1 cellular context compared by ENCODE assay signal in the genomic region with DNA sequence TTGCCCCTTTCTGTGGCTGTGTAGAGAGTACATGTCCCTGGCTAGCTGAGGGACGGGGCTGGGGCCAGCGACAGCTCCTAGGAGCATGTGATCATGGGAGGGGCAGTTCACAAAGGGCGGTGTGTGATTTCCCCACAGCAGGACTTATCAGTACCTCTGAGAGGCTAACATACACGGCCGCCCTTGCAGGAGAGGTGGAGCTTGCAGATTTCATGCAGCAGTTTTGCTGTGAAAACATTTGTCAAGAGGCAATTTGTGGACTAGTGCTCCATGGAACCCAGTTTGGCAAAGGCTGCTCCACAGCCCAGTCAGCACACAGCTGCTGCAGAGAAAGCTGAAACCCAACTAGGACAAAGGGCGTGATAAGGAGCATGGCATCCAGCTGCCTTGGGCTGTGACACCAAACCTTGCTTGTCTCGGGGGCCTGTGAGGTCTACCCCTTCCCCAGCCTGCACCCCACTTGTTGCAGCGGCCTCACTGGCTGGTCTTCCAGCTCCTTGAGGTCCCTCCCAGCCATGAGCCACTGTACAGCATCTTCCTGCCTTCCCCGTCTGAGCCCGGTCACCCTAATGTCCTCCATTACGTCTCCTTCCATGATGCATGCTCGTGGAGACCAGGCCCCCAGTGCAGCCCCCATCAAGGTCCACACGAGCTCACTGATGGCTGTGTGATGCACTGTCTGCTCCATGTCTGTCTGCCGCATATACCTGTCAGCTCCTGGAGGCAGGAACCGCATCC.
A peak's percentile ranks its signal among the peaks of the same experiment; 100 is the strongest.
TF ChIP-seq lines count a peak whose summit lies in the region.

No MANE protein-coding gene starts in this region.

TF ChIP-seq in HepG2, 621 proteins besides CTCF, POLR2A, EP300 and RAD21:
- TF ChIP-seq ZNF503 (CRISPR knock-in tag; IDR thresholded peaks at IDR 0.05) (no peak), USF2 (IDR thresholded peaks at IDR 0.05; ENCODE audit: low read depth, low read length) (no peak), USF2 (CRISPR knock-in tag; IDR thresholded peaks at IDR 0.05; ENCODE audit: borderline replicate concordance) (peak; percentile 31; the same call in 1 of the 2 replicates), ZNF280B (CRISPR knock-in tag; IDR thresholded peaks at IDR 0.05; ENCODE audit: borderline replicate concordance) (0 out of 2 replicates have a peak, but pooled peaks have one; percentile 16)
TF ChIP-seq in HepG2: peak in this region for 2.
